8 cellular contexts compared by ENCODE assay signal in genomic region chr1:202184750-202185460, GRCh38. TPM values are rescaled to one million over a fixed set of nuclear protein-coding genes. Genes with fewer than 3 reads are reported as not detected.
DNase-seq lines count a peak whose midpoint lies in the region; ATAC-seq and TF ChIP-seq lines count a peak whose summit lies in the region.

No MANE protein-coding gene starts in this region.

- H3K9me3 ChIP-seq in left ventricle myocardium inferior (replicated peaks): no peaks in the 10 kb centered on the region

- no peak overlapping the region for H3K27ac ChIP-seq in left ventricle myocardium inferior (replicated peaks)

- CTCF ChIA-PET in T-cell (lab: Charles Lee): interaction anchor here (0.6 to 2.2 kb wide), 4 partner anchors 9 to 886 kb away, joined by 3 to 11 read pairs (median 4); no protein-coding TSS in a partner anchor

- H3K36me3 ChIP-seq in left ventricle myocardium inferior: no peaks in the 10 kb centered on the region

- H3K27me3 Mint-ChIP-seq in T-cell: peaks cover 0 to 9% of the 10 kb centered on the region in 2 donors

- H3K4me1 Mint-ChIP-seq in T-cell: peaks cover 11 to 12% (median 12%) of the 10 kb centered on the region in 3 donors

- H3K27ac Mint-ChIP-seq in T-cell: no peak overlapping the region

- intact Hi-C loops in left ventricle myocardium inferior (cut with micrococcal nuclease): loop anchor here (10.0 kb wide), 2 partner anchors 130 to 530 kb away; partner anchors contain the start of gene SYT2

- ATAC-seq in GM18502 (IDR thresholded peaks at IDR 0.05; ENCODE audit: poor library complexity, unreplicated experiment) (peak; percentile 65), T-cell (replicated peaks in 1 of 4) (peak in 3 of 4 experiments; percentile 52 to 65 (median 56)), GM19023 (IDR thresholded peaks at IDR 0.05; ENCODE audit: unreplicated experiment) (no peak)

- POLR2A ChIA-PET in T-cell (lab: Charles Lee): no interaction called here

- no peaks in the 10 kb centered on the region for H3K9me3 Mint-ChIP-seq in T-cell

- peak; percentile 92 for DNase-seq in A172 (ENCODE audit: low spot score)
- DNase-seq in NCI-H1417 treated with DMSO at 0.1 percent for 48 hours (lab: John Stamatoyannopoulos, UW): peak; percentile 41
- peak in 29 of 34 experiments; percentile 18 to 67 (median 51) for DNase-seq in T-cell
- DNase-seq in amniotic epithelial cell (ENCODE audit: low read depth): peak; percentile 80
- DNase-seq in left ventricle myocardium inferior: peak; percentile 76
- peak; percentile 78 for DNase-seq in putamen (ENCODE audit: low spot score)

- peaks cover 54% of the 10 kb centered on the region for H3K27me3 ChIP-seq in left ventricle myocardium inferior (ENCODE audit: low read depth)

- peak; percentile 86 for TF ChIP-seq CTCF in left ventricle myocardium inferior (IDR thresholded peaks at IDR 0.05; ENCODE audit: borderline replicate concordance)

- no peak overlapping the region for H3K4me3 ChIP-seq in left ventricle myocardium inferior

- H3K4me3 Mint-ChIP-seq in T-cell: no peak overlapping the region

- H3K4me1 ChIP-seq in left ventricle myocardium inferior: no peaks in the 10 kb centered on the region

- H3K36me3 Mint-ChIP-seq in T-cell: no peaks in the 10 kb centered on the region

RNA-seq across cellular contexts. Expression of gene LGR6, which starts 8.7 kb away (rescaled TPM):
- not detected in 2 replicates for total RNA-seq in A172 (2014; rRNA removed; shearing (Covaris generic))
- 10 to 100 TPM in 1 of 5 donors, 1 to 10 TPM in 3, under 1 TPM in 1; 0.58 to 13.1 (median 1.8) TPM for total RNA-seq in T-cell
- total RNA-seq in left ventricle myocardium inferior: 0.60 TPM

RNA-seq across cellular contexts. Expression of gene PTPN7, which starts 24.5 kb away (rescaled TPM):
- not detected in 2 replicates for total RNA-seq in A172 (2014; rRNA removed; shearing (Covaris generic))
- total RNA-seq in T-cell (100 to 1,000 TPM in 1 of 5 donors, 10 to 100 TPM in 4; 67.1 to 124 (median 71.7) TPM), left ventricle myocardium inferior (0.44 TPM)

RNA-seq across cellular contexts. Expression of gene ARL8A, which starts 40.4 kb away (rescaled TPM):
- 42.6 and 57.9 TPM in 2 replicates for total RNA-seq in A172 (2014; rRNA removed; shearing (Covaris generic))
- total RNA-seq in T-cell (10 to 100 TPM; 37.8 to 70.2 (median 50.9) TPM), left ventricle myocardium inferior (64.7 TPM)

Comparison
In these comparisons a context has a peak if more than half of its experiments do, and no peak if none do; other contexts are left out.
1. DNase-seq: peak in every context shown above with its lines; median percentile 92 in A172; 80 in amniotic epithelial cell; 78 in putamen; 76 in left ventricle myocardium inferior; 51 in T-cell; 41 in NCI-H1417 treated with DMSO at 0.1 percent for 48 hours.
2. RNA of gene PTPN7, which starts 24.5 kb away (total RNA-seq): 67.1 to 124 TPM in T-cell; 0.44 TPM in left ventricle myocardium inferior (single experiment) and not detected in A172; every median in the first group is over 10 times any median in the second.